Comparison of ENCODE assay signal across 12 cellular contexts in the genomic region with DNA sequence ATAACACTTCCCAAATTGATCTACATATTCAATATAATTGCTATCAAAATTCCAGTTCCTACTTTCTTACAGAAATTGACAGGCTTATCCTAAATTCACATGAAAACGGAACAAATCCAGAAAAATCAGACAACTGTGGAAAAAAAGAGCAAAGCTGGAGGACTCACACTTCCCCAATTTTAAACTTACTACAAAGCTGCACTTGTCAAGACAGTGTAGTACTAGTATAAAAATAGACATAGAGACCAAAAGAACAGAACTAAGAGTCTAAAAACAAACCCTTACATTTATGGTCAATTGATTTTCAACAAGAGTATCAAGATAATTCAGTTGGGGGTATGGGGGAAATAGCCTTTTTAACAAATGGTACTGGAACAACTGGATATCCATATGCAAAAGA.
"Had no signal": no experiment of that assay in that cellular context is flagged by ENCODE, and none has a peak within 500 bp of the region (broad histone marks: within the 10 kb centered on the region; RNA-seq: fewer than 3 reads in every experiment).

No MANE protein-coding gene starts in this region.

- H3K27ac Mint-ChIP-seq: activated CD4-positive, alpha-beta T cell treated with anti-CD3 and anti-CD28 coated beads for 36 hours; activated CD8-positive, alpha-beta T cell treated with anti-CD3 and anti-CD28 coated beads for 36 hours; dendritic cell treated with granulocyte-macrophage colony-stimulating factor and Interleukin-4, amounts not matched to agents 40 ng/mL and 50 ng/mL, for 4 days; effector memory CD8-positive, alpha-beta T cell had no signal

- DNase-seq: activated CD4-positive, alpha-beta T cell treated with anti-CD3 and anti-CD28 coated beads for 36 hours; activated CD8-positive, alpha-beta memory T cell treated with anti-CD3 and anti-CD28 coated beads, Interleukin-2, amount 50 U/mL, for 4 hours; activated CD8-positive, alpha-beta T cell treated with anti-CD3 and anti-CD28 coated beads for 36 hours; activated naive CD4-positive, alpha-beta T cell treated with Interleukin-2 at 50 U/mL for 16 hours; effector memory CD8-positive, alpha-beta T cell; hippocampal formation; left ventricle myocardium superior; sigmoid colon; stimulated activated naive CD8-positive, alpha-beta T cell treated with anti-CD3 and anti-CD28 coated beads, Interleukin-15, Interleukin-2, amounts not matched to agents 100 U/mL and 50 U/mL, for 24 hours; T1000 had no signal

- ATAC-seq: activated CD4-positive, alpha-beta T cell treated with anti-CD3 and anti-CD28 coated beads for 36 hours; activated CD8-positive, alpha-beta T cell treated with anti-CD3 and anti-CD28 coated beads for 36 hours; effector memory CD8-positive, alpha-beta T cell; left ventricle myocardium superior; stimulated activated naive CD8-positive, alpha-beta T cell treated with anti-CD3 and anti-CD28 coated beads, Interleukin-15, Interleukin-2, amounts not matched to agents 100 U/mL and 50 U/mL, for 24 hours had no signal

- H3K4me3 Mint-ChIP-seq: activated CD4-positive, alpha-beta T cell treated with anti-CD3 and anti-CD28 coated beads for 36 hours; activated CD8-positive, alpha-beta T cell treated with anti-CD3 and anti-CD28 coated beads for 36 hours; central memory CD8-positive, alpha-beta T cell; dendritic cell treated with granulocyte-macrophage colony-stimulating factor and Interleukin-4, amounts not matched to agents 40 ng/mL and 50 ng/mL, for 4 days; effector memory CD8-positive, alpha-beta T cell had no signal

- H3K27me3 Mint-ChIP-seq: activated CD4-positive, alpha-beta T cell treated with anti-CD3 and anti-CD28 coated beads for 36 hours; activated CD8-positive, alpha-beta T cell treated with anti-CD3 and anti-CD28 coated beads for 36 hours; central memory CD8-positive, alpha-beta T cell; dendritic cell treated with granulocyte-macrophage colony-stimulating factor and Interleukin-4, amounts not matched to agents 40 ng/mL and 50 ng/mL, for 4 days; effector memory CD8-positive, alpha-beta T cell had no signal
